Comparison of ENCODE assay signal across 1 cellular context in the genomic region with DNA sequence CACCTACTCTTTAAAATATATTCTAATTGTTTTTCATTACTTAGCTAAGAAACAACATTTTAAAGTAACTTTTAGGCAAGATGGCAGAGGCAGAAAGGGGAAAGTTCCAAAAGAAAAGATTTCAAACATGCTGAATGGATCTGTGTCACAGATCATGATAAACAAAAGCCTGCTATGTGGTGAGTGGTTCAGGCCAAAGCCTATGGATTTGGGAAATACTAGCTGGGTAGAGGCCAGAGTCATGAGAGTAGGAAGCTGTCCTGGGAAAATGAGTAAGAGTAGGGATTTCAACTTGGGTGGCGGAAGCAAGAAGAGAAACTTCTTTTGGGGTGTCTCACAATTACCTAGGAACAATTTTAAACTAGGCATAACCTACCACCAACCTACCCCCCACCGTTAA.
TF ChIP-seq lines count a peak whose summit lies in the region.

No MANE protein-coding gene starts in this region.

TF ChIP-seq in GM23338, 12 proteins besides CTCF, POLR2A, EP300 and RAD21 (continued from another document):
- TF ChIP-seq, protein P1, sequence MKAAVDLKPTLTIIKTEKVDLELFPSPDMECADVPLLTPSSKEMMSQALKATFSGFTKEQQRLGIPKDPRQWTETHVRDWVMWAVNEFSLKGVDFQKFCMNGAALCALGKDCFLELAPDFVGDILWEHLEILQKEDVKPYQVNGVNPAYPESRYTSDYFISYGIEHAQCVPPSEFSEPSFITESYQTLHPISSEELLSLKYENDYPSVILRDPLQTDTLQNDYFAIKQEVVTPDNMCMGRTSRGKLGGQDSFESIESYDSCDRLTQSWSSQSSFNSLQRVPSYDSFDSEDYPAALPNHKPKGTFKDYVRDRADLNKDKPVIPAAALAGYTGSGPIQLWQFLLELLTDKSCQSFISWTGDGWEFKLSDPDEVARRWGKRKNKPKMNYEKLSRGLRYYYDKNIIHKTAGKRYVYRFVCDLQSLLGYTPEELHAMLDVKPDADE (IDR thresholded peaks at IDR 0.05): no peak
- TF ChIP-seq, protein P2, sequence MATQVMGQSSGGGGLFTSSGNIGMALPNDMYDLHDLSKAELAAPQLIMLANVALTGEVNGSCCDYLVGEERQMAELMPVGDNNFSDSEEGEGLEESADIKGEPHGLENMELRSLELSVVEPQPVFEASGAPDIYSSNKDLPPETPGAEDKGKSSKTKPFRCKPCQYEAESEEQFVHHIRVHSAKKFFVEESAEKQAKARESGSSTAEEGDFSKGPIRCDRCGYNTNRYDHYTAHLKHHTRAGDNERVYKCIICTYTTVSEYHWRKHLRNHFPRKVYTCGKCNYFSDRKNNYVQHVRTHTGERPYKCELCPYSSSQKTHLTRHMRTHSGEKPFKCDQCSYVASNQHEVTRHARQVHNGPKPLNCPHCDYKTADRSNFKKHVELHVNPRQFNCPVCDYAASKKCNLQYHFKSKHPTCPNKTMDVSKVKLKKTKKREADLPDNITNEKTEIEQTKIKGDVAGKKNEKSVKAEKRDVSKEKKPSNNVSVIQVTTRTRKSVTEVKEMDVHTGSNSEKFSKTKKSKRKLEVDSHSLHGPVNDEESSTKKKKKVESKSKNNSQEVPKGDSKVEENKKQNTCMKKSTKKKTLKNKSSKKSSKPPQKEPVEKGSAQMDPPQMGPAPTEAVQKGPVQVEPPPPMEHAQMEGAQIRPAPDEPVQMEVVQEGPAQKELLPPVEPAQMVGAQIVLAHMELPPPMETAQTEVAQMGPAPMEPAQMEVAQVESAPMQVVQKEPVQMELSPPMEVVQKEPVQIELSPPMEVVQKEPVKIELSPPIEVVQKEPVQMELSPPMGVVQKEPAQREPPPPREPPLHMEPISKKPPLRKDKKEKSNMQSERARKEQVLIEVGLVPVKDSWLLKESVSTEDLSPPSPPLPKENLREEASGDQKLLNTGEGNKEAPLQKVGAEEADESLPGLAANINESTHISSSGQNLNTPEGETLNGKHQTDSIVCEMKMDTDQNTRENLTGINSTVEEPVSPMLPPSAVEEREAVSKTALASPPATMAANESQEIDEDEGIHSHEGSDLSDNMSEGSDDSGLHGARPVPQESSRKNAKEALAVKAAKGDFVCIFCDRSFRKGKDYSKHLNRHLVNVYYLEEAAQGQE (IDR thresholded peaks at IDR 0.05; ENCODE audit: unreplicated experiment): no peak
- TF ChIP-seq ZNF331 (CRISPR knock-in tag; IDR thresholded peaks at IDR 0.05; ENCODE audit: low read depth) (no peak), JUNB (IDR thresholded peaks at IDR 0.05; ENCODE audit: unreplicated experiment) (no peak), ZNF114 (CRISPR knock-in tag; IDR thresholded peaks at IDR 0.05) (no peak), NANOG (IDR thresholded peaks at IDR 0.05; ENCODE audit: borderline replicate concordance) (no peak)
